18 cellular contexts compared by ENCODE assay signal in the genomic region with DNA sequence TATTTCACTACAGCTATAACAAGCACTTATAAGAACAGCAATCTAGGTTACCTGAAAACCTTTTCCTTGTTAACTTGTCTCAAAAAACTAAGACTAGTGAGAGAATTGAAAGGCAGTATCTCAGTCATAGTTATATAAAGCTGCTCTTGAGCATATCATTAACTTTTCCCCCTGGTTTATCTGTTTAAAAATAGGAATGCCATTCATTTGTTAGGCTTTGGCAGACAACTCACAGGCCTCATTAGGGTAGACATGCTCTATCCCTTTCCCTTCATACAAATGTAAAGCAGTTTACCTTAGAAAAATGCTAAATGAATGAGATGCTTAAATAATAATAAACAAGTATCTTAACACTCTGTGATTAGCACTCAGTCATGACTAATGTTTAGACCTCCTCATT.
"Had no signal": no experiment of that assay in that cellular context is flagged by ENCODE, and none has a peak within 500 bp of the region (broad histone marks: within the 10 kb centered on the region; RNA-seq: fewer than 3 reads in every experiment).

No MANE protein-coding gene starts in this region.

- H3K9me3 ChIP-seq: esophagus muscularis mucosa, gastrocnemius medialis, neutrophil, right atrium auricular region, thoracic aorta, transverse colon had no signal

- ATAC-seq: effector memory CD8-positive, alpha-beta T cell; gastrocnemius medialis; naive thymus-derived CD4-positive, alpha-beta T cell had no signal

- H3K27me3 ChIP-seq: esophagus muscularis mucosa, gastrocnemius medialis, neutrophil, right atrium auricular region, stomach, transverse colon had no signal

- H3K4me1 ChIP-seq: esophagus muscularis mucosa, gastrocnemius medialis, stomach, transverse colon had no signal

- H3K4me1 Mint-ChIP-seq: immature natural killer cell; naive thymus-derived CD4-positive, alpha-beta T cell; nephron progenitor cell had no signal

- H3K36me3 ChIP-seq: esophagus muscularis mucosa, gastrocnemius medialis, neutrophil, right atrium auricular region, stomach, thoracic aorta, transverse colon had no signal

- H3K27me3 Mint-ChIP-seq: dendritic cell treated with granulocyte-macrophage colony-stimulating factor and Interleukin-4, amounts not matched to agents 40 ng/mL and 50 ng/mL, for 4 days; effector memory CD8-positive, alpha-beta T cell; naive thymus-derived CD4-positive, alpha-beta T cell had no signal

- H3K4me3 ChIP-seq: esophagus muscularis mucosa, gastrocnemius medialis, right atrium auricular region, stomach, thoracic aorta, transverse colon had no signal

- DNase-seq: effector memory CD8-positive, alpha-beta T cell; gastrocnemius medialis; immature natural killer cell; naive thymus-derived CD4-positive, alpha-beta T cell; nephron progenitor cell; small intestine; stimulated activated CD4-positive, alpha-beta T cell treated with anti-CD3 and anti-CD28 coated beads, Interleukin-12 subunit alpha, Interleukin-12 subunit beta, amount 100 ng/mL, for 4 hours; stimulated activated naive CD4-positive, alpha-beta T cell; stomach; substantia nigra; transverse colon had no signal

- H3K36me3 Mint-ChIP-seq: immature natural killer cell; naive thymus-derived CD4-positive, alpha-beta T cell had no signal

- FAIRE-seq: keratinocyte, small intestine had no signal

- H3K27ac ChIP-seq: epithelial cell of prostate, esophagus muscularis mucosa, gastrocnemius medialis, neutrophil, right atrium auricular region, stomach, thoracic aorta, transverse colon had no signal

- H3K4me3 Mint-ChIP-seq: dendritic cell treated with granulocyte-macrophage colony-stimulating factor and Interleukin-4, amounts not matched to agents 40 ng/mL and 50 ng/mL, for 4 days; effector memory CD8-positive, alpha-beta T cell; immature natural killer cell; naive thymus-derived CD4-positive, alpha-beta T cell; nephron progenitor cell had no signal
